Comparison of ENCODE assay signal across 9 cellular contexts in genomic region chr6:24547243-24547642, GRCh38. TPM values are rescaled to one million over a fixed set of nuclear protein-coding genes. Genes with fewer than 3 reads are reported as not detected.
DNase-seq lines count a peak whose midpoint lies in the region; ATAC-seq and TF ChIP-seq lines count a peak whose summit lies in the region.
"Had no signal": no experiment of that assay in that cellular context is flagged by ENCODE, and none has a peak within 500 bp of the region (broad histone marks: within the 10 kb centered on the region; RNA-seq: fewer than 3 reads in every experiment).

No MANE protein-coding gene starts in this region.

- no peak overlapping the region for H3K27ac ChIP-seq in suprapubic skin
- H3K27ac ChIP-seq: C4-2B had no signal

- H3K4me3 Mint-ChIP-seq in T-helper 17 cell (no peak overlapping the region), chondrocyte (ENCODE audit: unreplicated experiment) (no peak overlapping the region)
- H3K4me3 Mint-ChIP-seq in stimulated activated naive CD8-positive, alpha-beta T cell treated with anti-CD3 and anti-CD28 coated beads, Interleukin-15, amount 100 ng/mL, for 72 hours = peak overlapping the region; percentile 29 to 54

- H3K27me3 ChIP-seq in suprapubic skin = no peaks in the 10 kb centered on the region

- no peaks in the 10 kb centered on the region for H3K36me3 ChIP-seq in suprapubic skin

- no peaks in the 10 kb centered on the region for H3K9me3 ChIP-seq in T-helper 17 cell (ENCODE audit: control insufficient read depth, low read length, poor library complexity, severe bottlenecking)
- H3K9me3 ChIP-seq in suprapubic skin = no peaks in the 10 kb centered on the region

- DNase-seq in left ventricle myocardium superior = no peak
- no peak for DNase-seq in cardiac septum (ENCODE audit: low spot score)
- no peak for DNase-seq in T-helper 17 cell
- no peak for DNase-seq in chondrocyte (ENCODE audit: low spot score)
- peak; percentile 53 to 58 for DNase-seq in stimulated activated naive CD8-positive, alpha-beta T cell treated with anti-CD3 and anti-CD28 coated beads, Interleukin-15, amount 100 ng/mL, for 72 hours
- DNase-seq in suprapubic skin (ENCODE audit: low spot score in 2 of 2) = no peak
- no peak for DNase-seq in NCI-H1048 (lab: John Stamatoyannopoulos, UW)

- no peak for TF ChIP-seq POLR2A in suprapubic skin (IDR thresholded peaks at IDR 0.05)

- intact Hi-C loops in left ventricle myocardium superior (cut with micrococcal nuclease) (no loop called here), cardiac septum (cut with DNase I) (no loop called here)

- H3K36me3 Mint-ChIP-seq in T-helper 17 cell (ENCODE audit: low read depth) = no peaks in the 10 kb centered on the region
- H3K36me3 Mint-ChIP-seq in chondrocyte (ENCODE audit: low read depth) = no peaks in the 10 kb centered on the region

- no peaks in the 10 kb centered on the region for H3K4me1 Mint-ChIP-seq in T-helper 17 cell
- peaks cover 5% of the 10 kb centered on the region for H3K4me1 Mint-ChIP-seq in chondrocyte (ENCODE audit: low read depth)
- H3K4me1 Mint-ChIP-seq in stimulated activated naive CD8-positive, alpha-beta T cell treated with anti-CD3 and anti-CD28 coated beads, Interleukin-15, amount 100 ng/mL, for 72 hours = peaks cover 10% of the 10 kb centered on the region

- H3K27me3 Mint-ChIP-seq in T-helper 17 cell (peaks cover 55% of the 10 kb centered on the region), chondrocyte (ENCODE audit: low read depth) (peaks cover 3% of the 10 kb centered on the region)
- H3K27me3 Mint-ChIP-seq in stimulated activated naive CD8-positive, alpha-beta T cell treated with anti-CD3 and anti-CD28 coated beads, Interleukin-15, amount 100 ng/mL, for 72 hours = peaks cover 32% of the 10 kb centered on the region

- 34% methylated on average over 12 of the region's 12 CpGs for WGBS in suprapubic skin

- H3K27ac Mint-ChIP-seq in T-helper 17 cell = no peak overlapping the region
- no peak overlapping the region for H3K27ac Mint-ChIP-seq in chondrocyte (ENCODE audit: unreplicated experiment)
- H3K27ac Mint-ChIP-seq in stimulated activated naive CD8-positive, alpha-beta T cell treated with anti-CD3 and anti-CD28 coated beads, Interleukin-15, amount 100 ng/mL, for 72 hours = no peak overlapping the region

- no peak overlapping the region for H3K4me3 ChIP-seq in suprapubic skin

- ATAC-seq in left ventricle myocardium superior = peak; percentile 45
- peak; percentile 44 for ATAC-seq in T-helper 17 cell
- peak; percentile 95 for ATAC-seq in stimulated activated naive CD8-positive, alpha-beta T cell treated with anti-CD3 and anti-CD28 coated beads, Interleukin-15, amount 100 ng/mL, for 72 hours
- no peak for ATAC-seq in HG03095 (IDR thresholded peaks at IDR 0.05; ENCODE audit: unreplicated experiment)

- no peak for TF ChIP-seq EP300 in suprapubic skin (IDR thresholded peaks at IDR 0.05)

- no peaks in the 10 kb centered on the region for H3K9me3 Mint-ChIP-seq in chondrocyte (ENCODE audit: low read depth)
- no peaks in the 10 kb centered on the region for H3K9me3 Mint-ChIP-seq in stimulated activated naive CD8-positive, alpha-beta T cell treated with anti-CD3 and anti-CD28 coated beads, Interleukin-15, amount 100 ng/mL, for 72 hours

- TF ChIP-seq CTCF in chondrocyte (IDR thresholded peaks at IDR 0.05) = peak; percentile 25
- TF ChIP-seq CTCF in suprapubic skin (IDR thresholded peaks at IDR 0.05) = no peak

- H3K4me1 ChIP-seq in suprapubic skin = no peaks in the 10 kb centered on the region

RNA-seq across cellular contexts. Expression of gene ALDH5A1, which starts 52.5 kb away (rescaled TPM):
- total RNA-seq in left ventricle myocardium superior = 31.2 TPM
- total RNA-seq in cardiac septum = 17.4 TPM
- 1 to 10 TPM; 4.7 TPM for total RNA-seq in T-helper 17 cell
- total RNA-seq in chondrocyte = 7.2 to 7.4 TPM (median 7.4 TPM) in 3 replicates
- total RNA-seq in suprapubic skin = 10 to 100 TPM; 11.2 to 16.0 (median 14.8) TPM

RNA-seq across cellular contexts. Expression of gene GPLD1, which starts 57.9 kb away (rescaled TPM):
- total RNA-seq in left ventricle myocardium superior = 1.1 TPM
- total RNA-seq in cardiac septum = 0.81 TPM
- total RNA-seq in T-helper 17 cell = under 1 TPM; 0.21 to 0.40 TPM
- total RNA-seq in chondrocyte = 4.2 to 4.4 TPM (median 4.2 TPM) in 3 replicates
- total RNA-seq in suprapubic skin = 10 to 100 TPM; 28.9 to 55.3 (median 38.1) TPM

Comparison
In these comparisons a context has a peak if more than half of its experiments do, and no peak if none do; other contexts are left out.
1. DNase-seq: peak in stimulated activated naive CD8-positive, alpha-beta T cell treated with anti-CD3 and anti-CD28 coated beads, Interleukin-15, amount 100 ng/mL, for 72 hours (2 of 2); none in left ventricle myocardium superior (single experiment), cardiac septum (single experiment), T-helper 17 cell (0 of 3), chondrocyte (single experiment), suprapubic skin (0 of 2) and NCI-H1048 (single experiment).
2. H3K4me3 Mint-ChIP-seq: peak in stimulated activated naive CD8-positive, alpha-beta T cell treated with anti-CD3 and anti-CD28 coated beads, Interleukin-15, amount 100 ng/mL, for 72 hours (2 of 2); none in T-helper 17 cell (single experiment) and chondrocyte (single experiment).